In the genomic region with DNA sequence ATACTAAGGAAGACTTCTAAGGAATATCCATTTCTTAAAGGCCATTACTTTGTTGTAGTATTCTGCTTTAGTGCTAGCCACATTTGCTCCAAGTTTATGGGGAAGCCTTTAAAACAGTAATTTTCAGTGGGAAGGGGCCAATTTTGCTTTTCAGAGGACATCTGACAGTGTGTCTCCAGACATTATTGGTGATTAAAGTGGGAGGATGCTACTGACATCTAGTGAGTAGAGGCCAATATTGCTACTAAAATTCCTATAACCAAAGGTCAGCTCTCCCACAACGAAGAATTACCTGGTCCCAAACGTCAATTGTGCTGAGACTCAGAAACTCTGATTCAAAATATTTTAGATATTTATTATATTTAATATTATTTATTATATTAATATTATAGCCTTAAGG, we compare ENCODE assay signal across 9 cellular contexts. TPM values are rescaled to one million over a fixed set of nuclear protein-coding genes. Genes with fewer than 3 reads are reported as not detected.
A peak's percentile ranks its signal among the peaks of the same experiment; 100 is the strongest.
DNase-seq lines count a peak whose midpoint lies in the region; ATAC-seq and TF ChIP-seq lines count a peak whose summit lies in the region.
"Had no signal": no experiment of that assay in that cellular context is flagged by ENCODE, and none has a peak within 500 bp of the region (broad histone marks: within the 10 kb centered on the region; RNA-seq: fewer than 3 reads in every experiment).

No MANE protein-coding gene starts in this region.

- no peak overlapping the region for H3K4me3 ChIP-seq in cardiac muscle cell
- H3K4me3 ChIP-seq in right atrium auricular region = no peak overlapping the region
- no peak overlapping the region for H3K4me3 ChIP-seq in dorsolateral prefrontal cortex
- H3K4me3 ChIP-seq: skin epidermis had no signal

- no peak overlapping the region for H3K27ac ChIP-seq in cardiac muscle cell
- H3K27ac ChIP-seq in right atrium auricular region = no peak overlapping the region
- H3K27ac ChIP-seq in dorsolateral prefrontal cortex = peak overlapping the region in 6 of 59 donors; percentile 3 to 49 (median 42)
- H3K27ac ChIP-seq: skin epidermis had no signal

- TF ChIP-seq CTCF in cardiac muscle cell (IDR thresholded peaks at IDR 0.05; ENCODE audit: low read depth, low read length) (peak; percentile 36), right atrium auricular region (IDR thresholded peaks at IDR 0.05) (peak in 1 of 2 donors; percentile 67), dorsolateral prefrontal cortex (IDR thresholded peaks at IDR 0.05 in 54 of 56, conservative IDR thresholded peaks at IDR 0.05 in 2 of 56; ENCODE audit: low read depth in 1 of 56, partially characterized antibody in 56 of 56) (peak in 54 of 56 donors; percentile 29 to 80 (median 55))

- ATAC-seq in HG02981 (IDR thresholded peaks at IDR 0.05; ENCODE audit: unreplicated experiment) = no peak
- no peak for ATAC-seq in HG02763 (IDR thresholded peaks at IDR 0.05; ENCODE audit: unreplicated experiment)
- no peak for ATAC-seq in GM18517 (IDR thresholded peaks at IDR 0.05; ENCODE audit: unreplicated experiment)

- intact Hi-C loops in dorsolateral prefrontal cortex (cut with DNase I) = no loop called here

- H3K9me3 ChIP-seq in cardiac muscle cell (ENCODE audit: low read depth) = no peaks in the 10 kb centered on the region
- H3K9me3 ChIP-seq in right atrium auricular region = no peaks in the 10 kb centered on the region

- H3K27me3 ChIP-seq in cardiac muscle cell = no peaks in the 10 kb centered on the region
- H3K27me3 ChIP-seq in right atrium auricular region = no peaks in the 10 kb centered on the region
- no peaks in the 10 kb centered on the region for H3K27me3 ChIP-seq in dorsolateral prefrontal cortex

- DNase-seq in cardiac muscle cell (ENCODE audit: low read depth in 1 of 2, low spot score in 1 of 2) = peak; percentile 14 to 44
- DNase-seq in right atrium auricular region (ENCODE audit: low spot score) = no peak
- DNase-seq in NCI-H748 (lab: John Stamatoyannopoulos, UW; ENCODE audit: unreplicated experiment) = peak; percentile 50
- peak in 1 of 10 donors; percentile 5 for DNase-seq in dorsolateral prefrontal cortex
- DNase-seq in putamen (ENCODE audit: low spot score) = peak; percentile 14

- H3K36me3 ChIP-seq in cardiac muscle cell (no peaks in the 10 kb centered on the region), right atrium auricular region (no peaks in the 10 kb centered on the region)

- peaks cover 11% of the 10 kb centered on the region for H3K4me1 ChIP-seq in cardiac muscle cell (ENCODE audit: low read depth)
- H3K4me1 ChIP-seq in right atrium auricular region = peaks cover 0 to 13% of the 10 kb centered on the region in 2 donors

RNA-seq across cellular contexts. Expression of gene SLC28A2, which starts 24.8 kb away (rescaled TPM):
- total RNA-seq in cardiac muscle cell = not detected in 2 replicates
- 0.10 and 0.31 TPM in 2 replicates for polyA plus RNA-seq in cardiac muscle cell
- total RNA-seq in right atrium auricular region = not detected
- under 1 TPM in 8 of 120 experiments, not detected in 112; 0.09 to 0.76 (median 0.20) TPM for total RNA-seq in dorsolateral prefrontal cortex
